Comparison of ENCODE assay signal across 26 cellular contexts in the genomic region with DNA sequence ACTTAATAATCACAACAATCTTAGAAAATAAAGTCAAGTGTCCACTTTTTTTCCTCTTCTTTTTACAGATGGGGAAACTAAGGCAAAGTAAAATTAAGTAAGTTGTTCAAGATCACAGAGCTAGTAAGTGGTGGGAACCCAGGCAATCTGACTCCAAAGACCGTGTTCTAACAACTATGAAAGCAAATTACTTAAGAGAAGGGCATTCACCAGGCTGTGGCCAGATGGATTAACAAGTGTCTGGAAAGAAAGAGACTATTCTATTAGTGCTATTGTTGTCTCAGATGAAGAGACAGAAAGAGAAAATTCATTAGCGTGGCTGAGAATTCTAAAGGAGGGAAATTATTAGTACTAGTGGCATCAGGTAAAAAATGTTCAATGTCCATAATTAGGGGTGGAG. TPM values are rescaled to one million over a fixed set of nuclear protein-coding genes. Genes with fewer than 3 reads are reported as not detected.
A peak's percentile ranks its signal among the peaks of the same experiment; 100 is the strongest.
DNase-seq lines count a peak whose midpoint lies in the region; ATAC-seq, FAIRE-seq and TF ChIP-seq lines count a peak whose summit lies in the region.
"Had no signal": no experiment of that assay in that cellular context is flagged by ENCODE, and none has a peak within 500 bp of the region (broad histone marks: within the 10 kb centered on the region; RNA-seq: fewer than 3 reads in every experiment).

No MANE protein-coding gene starts in this region.

- no peak for ATAC-seq in HCT116
- ATAC-seq in K562 = no peak
- no peak for ATAC-seq in activated CD8-positive, alpha-beta T cell treated with anti-CD3 and anti-CD28 coated beads, Interleukin-2, amount 10 ng/mL, durations not matched to agents 7 days and 5 days
- ATAC-seq in psoas muscle = no peak

- H3K36me3 Mint-ChIP-seq in osteocyte (ENCODE audit: unreplicated experiment) (peaks cover 2% of the 10 kb centered on the region), endodermal cell (ENCODE audit: low read depth) (peaks cover 86% of the 10 kb centered on the region)
- no peaks in the 10 kb centered on the region for H3K36me3 Mint-ChIP-seq in activated CD8-positive, alpha-beta T cell treated with anti-CD3 and anti-CD28 coated beads, Interleukin-2, amount 10 ng/mL, durations not matched to agents 7 days and 5 days (ENCODE audit: low read depth)

- TF ChIP-seq CTCF in HCT116 (IDR thresholded peaks at IDR 0.05 in 2 of 3, conservative IDR thresholded peaks at IDR 0.05 in 1 of 3; ENCODE audit: borderline replicate concordance in 1 of 3, insufficient read depth in 1 of 3, low read depth in 2 of 3, low read length in 2 of 3) (no peak), K562 (IDR thresholded peaks at IDR 0.05 in 2 of 3, conservative IDR thresholded peaks at IDR 0.05 in 1 of 3; ENCODE audit: insufficient read depth in 2 of 3, low read depth in 1 of 3, low read length in 3 of 3) (no peak), osteocyte (IDR thresholded peaks at IDR 0.05) (no peak), coronary artery (IDR thresholded peaks at IDR 0.05) (no peak), psoas muscle (IDR thresholded peaks at IDR 0.05) (no peak), endodermal cell (conservative IDR thresholded peaks at IDR 0.05) (no peak)

- TF ChIP-seq RAD21 in HCT116 (IDR thresholded peaks at IDR 0.05; ENCODE audit: low read depth) (no peak), K562 (CRISPR knock-in tag; conservative IDR thresholded peaks at IDR 0.05 in 1 of 2, IDR thresholded peaks at IDR 0.05 in 1 of 2) (no peak)

- H3K36me3 ChIP-seq in HCT116 (ENCODE audit: control insufficient read depth in 1 of 2, insufficient read depth in 2 of 2, low read length in 2 of 2) (no peaks in the 10 kb centered on the region), K562 (ENCODE audit: control insufficient read depth, insufficient read depth, low read length) (peaks cover 2% of the 10 kb centered on the region; the same call in 1 of the 3 replicates), psoas muscle (ENCODE audit: insufficient read depth in 1 of 2, low read depth in 1 of 2) (peaks cover 0 to 3% of the 10 kb centered on the region in 2 donors), endodermal cell (ENCODE audit: control insufficient read depth, insufficient read depth, low read length) (peaks cover 72% of the 10 kb centered on the region)
- H3K36me3 ChIP-seq: adrenal gland, thoracic aorta had no signal

- in situ Hi-C loops in K562 (cut with MboI) = no loop called here

- H3K79me2 ChIP-seq in HCT116 (ENCODE audit: insufficient read depth, low read length) (no peaks in the 10 kb centered on the region), K562 (ENCODE audit: control insufficient read depth, insufficient read depth, low read length) (no peaks in the 10 kb centered on the region)

- peak overlapping the region; percentile 73 for H3K27ac Mint-ChIP-seq in osteocyte (ENCODE audit: unreplicated experiment)
- H3K27ac Mint-ChIP-seq in activated CD8-positive, alpha-beta T cell treated with anti-CD3 and anti-CD28 coated beads, Interleukin-2, amount 10 ng/mL, durations not matched to agents 7 days and 5 days = no peak overlapping the region
- H3K27ac Mint-ChIP-seq in endodermal cell = no peak overlapping the region
- H3K27ac Mint-ChIP-seq: activated T-cell treated with anti-CD3 and anti-CD28 coated beads, Interleukin-2, amount 50 U/mL, for 24 hours; CD4-positive, alpha-beta T cell had no signal

- POLR2A ChIA-PET in HCT116 (lab: Charles Lee) = no interaction called here
- POLR2A ChIA-PET in K562 (lab: Yijun Ruan, JAX) = interaction anchor here (0.6 kb wide), 1 partner anchor 91 kb away, joined by 4 read pairs; no protein-coding TSS in a partner anchor
- POLR2A ChIA-PET in activated CD8-positive, alpha-beta T cell treated with anti-CD3 and anti-CD28 coated beads, Interleukin-2, amount 10 ng/mL, durations not matched to agents 7 days and 5 days (lab: Charles Lee) = no interaction called here

- H2AFZ ChIP-seq in HCT116 (ENCODE audit: low read depth, low read length, poor library complexity, severe bottlenecking) (no peak overlapping the region), K562 (ENCODE audit: low read depth, low read length) (peak overlapping the region; percentile 11; the same call in 1 of the 2 replicates)

- peaks cover 22 to 48% of the 10 kb centered on the region in 2 experiments for H3K4me1 ChIP-seq in HCT116 (ENCODE audit: control insufficient read depth in 1 of 2, insufficient read depth in 2 of 2, low read length in 2 of 2)
- peaks cover 5 to 22% of the 10 kb centered on the region in 2 experiments; a peak in 3 of 5 replicates for H3K4me1 ChIP-seq in K562 (replicated peaks in 1 of 2; ENCODE audit: control insufficient read depth in 2 of 2, insufficient read depth in 2 of 2, low read length in 2 of 2)
- H3K4me1 ChIP-seq in psoas muscle = peaks cover 8% of the 10 kb centered on the region
- peaks cover 7% of the 10 kb centered on the region for H3K4me1 ChIP-seq in endodermal cell (ENCODE audit: control insufficient read depth, insufficient read depth, low read length)
- H3K4me1 ChIP-seq: spleen had no signal

- H3K4me3 ChIP-seq in HCT116 (replicated peaks in 1 of 2; ENCODE audit: low read depth in 1 of 2, low read length in 2 of 2) (no peak overlapping the region), K562 (no peak overlapping the region), coronary artery (no peak overlapping the region), psoas muscle (no peak overlapping the region), endodermal cell (ENCODE audit: low read length) (no peak overlapping the region)
- H3K4me3 ChIP-seq: adrenal gland, esophagus squamous epithelium, spleen, thoracic aorta had no signal

- no peak overlapping the region for H3K4me3 Mint-ChIP-seq in osteocyte (ENCODE audit: unreplicated experiment)
- H3K4me3 Mint-ChIP-seq in activated CD8-positive, alpha-beta T cell treated with anti-CD3 and anti-CD28 coated beads, Interleukin-2, amount 10 ng/mL, durations not matched to agents 7 days and 5 days = no peak overlapping the region
- H3K4me3 Mint-ChIP-seq in endodermal cell = no peak overlapping the region
- H3K4me3 Mint-ChIP-seq: activated T-cell treated with anti-CD3 and anti-CD28 coated beads, Interleukin-2, amount 50 U/mL, for 24 hours; CD4-positive, alpha-beta T cell had no signal

- TF ChIP-seq EP300 in K562 (IDR thresholded peaks at IDR 0.05; ENCODE audit: low read length) = no peak

- no peaks in the 10 kb centered on the region for H3K9me3 ChIP-seq in HCT116 (ENCODE audit: control insufficient read depth in 1 of 2, insufficient read depth in 1 of 2, low read depth in 1 of 2, low read length in 2 of 2)
- no peaks in the 10 kb centered on the region for H3K9me3 ChIP-seq in K562 (replicated peaks; ENCODE audit: control insufficient read depth, insufficient read depth, low read depth, low read length)
- no peaks in the 10 kb centered on the region for H3K9me3 ChIP-seq in psoas muscle
- H3K9me3 ChIP-seq in endodermal cell (ENCODE audit: control insufficient read depth, low read length) = no peaks in the 10 kb centered on the region
- H3K9me3 ChIP-seq: adrenal gland, esophagus squamous epithelium, spleen, thoracic aorta had no signal

- 16% methylated on average over 2 of the region's 2 CpGs for WGBS in K562 (ENCODE audit: insufficient coverage, low coverage, missing lambda C conversion rate)
- WGBS in psoas muscle, 3 donors = 72 to 77% (median 72%) methylated on average over 2 of the region's 2 CpGs
- 87 to 96% methylated on average over 2 of the region's 2 CpGs for WGBS in endodermal cell (ENCODE audit: insufficient coverage in 1 of 2, insufficient read length in 1 of 2), 2 experiments

- H3K27ac ChIP-seq in HCT116 (ENCODE audit: low read depth, low read length) (peak overlapping the region; percentile 41; the same call in 1 of the 2 replicates), K562 (ENCODE audit: extremely low read depth, low read depth, low read length) (peak overlapping the region; percentile 42; the same call in 1 of the 3 replicates), coronary artery (no peak overlapping the region), psoas muscle (no peak overlapping the region), endodermal cell (ENCODE audit: low read depth, low read length) (no peak overlapping the region)
- H3K27ac ChIP-seq: KMS-11, spleen, thoracic aorta had no signal

- intact Hi-C loops in HCT116 (cut with micrococcal nuclease) = no loop called here
- intact Hi-C loops in K562 (cut with micrococcal nuclease) = loop anchor here (10.0 kb wide), 1 partner anchor 46 kb away; a partner anchor contains a TSS
- intact Hi-C loops in psoas muscle (cut with DNase I) = no loop called here

- DNase-seq in HCT116 (ENCODE audit: low read depth, low spot score) (no peak), K562 (ENCODE audit: extremely low read depth in 1 of 4, low spot score in 3 of 4) (no peak), iris pigment epithelial cell (ENCODE audit: low read depth) (peak; percentile 68), osteocyte (ENCODE audit: extremely low spot score, unreplicated experiment) (no peak), coronary artery (ENCODE audit: low spot score) (no peak), psoas muscle (no peak), endodermal cell (no peak)
- no peak for DNase-seq in activated CD8-positive, alpha-beta T cell treated with anti-CD3 and anti-CD28 coated beads, Interleukin-2, amount 10 ng/mL, durations not matched to agents 7 days and 5 days
- DNase-seq: activated CD4-positive, alpha-beta T cell treated with anti-CD3 and anti-CD28 coated beads for 1 hour; activated CD8-positive, alpha-beta memory T cell treated with anti-CD3 and anti-CD28 coated beads for 24 hours; activated naive CD4-positive, alpha-beta T cell; activated T-cell treated with anti-CD3 and anti-CD28 coated beads, Interleukin-2, amount 50 U/mL, for 24 hours; CD4-positive, alpha-beta T cell; esophagus squamous epithelium; midbrain; NCI-H1694 treated with DMSO at 0.1 percent for 48 hours; NCI-H82; SHP77 treated with DMSO at 0.1 percent for 48 hours; spleen; stimulated activated CD4-positive, alpha-beta T cell treated with anti-CD3 and anti-CD28 coated beads, Interleukin-4, amount 100 ng/mL, for 1 hour; stimulated activated naive CD4-positive, alpha-beta T cell; T-helper 1 cell had no signal

- no TSS peak for BruUV-seq in HCT116 (replicated peaks; lab: Mats Ljungman, UMichigan)
- no TSS peak for BruUV-seq in K562 (replicated peaks; lab: Mats Ljungman, UMichigan)

- CTCF ChIA-PET in HCT116 (lab: Charles Lee) (no interaction called here), K562 (lab: Yijun Ruan, JAX; ENCODE audit: low intra/inter-chr PET ratio) (no interaction called here)
- CTCF ChIA-PET in activated CD8-positive, alpha-beta T cell treated with anti-CD3 and anti-CD28 coated beads, Interleukin-2, amount 10 ng/mL, durations not matched to agents 7 days and 5 days (lab: Charles Lee) = no interaction called here

- H4K20me1 ChIP-seq in HCT116 (ENCODE audit: insufficient read depth) (no peaks in the 10 kb centered on the region), K562 (replicated peaks; ENCODE audit: control insufficient read depth, insufficient read depth, low read length) (no peaks in the 10 kb centered on the region)

- no peaks in the 10 kb centered on the region for H3K27me3 ChIP-seq in HCT116 (ENCODE audit: insufficient read depth, low read length)
- no peaks in the 10 kb centered on the region for H3K27me3 ChIP-seq in K562 (ENCODE audit: control insufficient read depth in 2 of 2, insufficient read depth in 2 of 2, low read length in 2 of 2)
- H3K27me3 ChIP-seq in psoas muscle (ENCODE audit: insufficient read depth in 3 of 3, low read length in 2 of 3) = no peaks in the 10 kb centered on the region
- no peaks in the 10 kb centered on the region for H3K27me3 ChIP-seq in endodermal cell (ENCODE audit: control insufficient read depth, insufficient read depth, low read length, poor library complexity, severe bottlenecking)
- H3K27me3 ChIP-seq: adrenal gland, esophagus squamous epithelium, spleen had no signal

- FAIRE-seq in K562 (lab: Jason Lieb, UNC) = no peak
- FAIRE-seq: G401.6 had no signal

- H3K9me3 Mint-ChIP-seq in osteocyte (ENCODE audit: unreplicated experiment) (no peaks in the 10 kb centered on the region), endodermal cell (no peaks in the 10 kb centered on the region)
- H3K9me3 Mint-ChIP-seq in activated CD8-positive, alpha-beta T cell treated with anti-CD3 and anti-CD28 coated beads, Interleukin-2, amount 10 ng/mL, durations not matched to agents 7 days and 5 days (ENCODE audit: insufficient read depth) = no peaks in the 10 kb centered on the region
- H3K9me3 Mint-ChIP-seq: activated T-cell treated with anti-CD3 and anti-CD28 coated beads, Interleukin-2, amount 50 U/mL, for 24 hours; CD4-positive, alpha-beta T cell had no signal

- RAD21 ChIA-PET in HCT116 (lab: Charles Lee; ENCODE audit: low non-redundant PET in 1 of 2, low total read pairs in 2 of 2, uncharacterized antibody in 2 of 2, unreplicated experiment in 2 of 2) = no interaction called here

- TF ChIP-seq POLR2A in HCT116 (IDR thresholded peaks at IDR 0.05; ENCODE audit: borderline replicate concordance, extremely low read depth, insufficient read depth, insufficient read length) (no peak), K562 (conservative IDR thresholded peaks at IDR 0.05) (no peak)

- H3K9ac ChIP-seq in HCT116 (ENCODE audit: low read length) (no peak overlapping the region), K562 (ENCODE audit: insufficient read depth in 1 of 2, low read depth in 2 of 2, low read length in 2 of 2) (no peak overlapping the region), endodermal cell (ENCODE audit: extremely low read depth, low read length, poor library complexity, severe bottlenecking) (no peak overlapping the region)
- H3K9ac ChIP-seq: KMS-11 had no signal

- H3K4me1 Mint-ChIP-seq in osteocyte (ENCODE audit: unreplicated experiment) = peaks cover 40% of the 10 kb centered on the region
- no peaks in the 10 kb centered on the region for H3K4me1 Mint-ChIP-seq in activated CD8-positive, alpha-beta T cell treated with anti-CD3 and anti-CD28 coated beads, Interleukin-2, amount 10 ng/mL, durations not matched to agents 7 days and 5 days (ENCODE audit: low read depth)
- H3K4me1 Mint-ChIP-seq in endodermal cell = peaks cover 28% of the 10 kb centered on the region

- H3K27me3 Mint-ChIP-seq in osteocyte (ENCODE audit: unreplicated experiment) (no peaks in the 10 kb centered on the region), endodermal cell (ENCODE audit: insufficient read depth) (no peaks in the 10 kb centered on the region)
- peaks cover 2% of the 10 kb centered on the region for H3K27me3 Mint-ChIP-seq in activated CD8-positive, alpha-beta T cell treated with anti-CD3 and anti-CD28 coated beads, Interleukin-2, amount 10 ng/mL, durations not matched to agents 7 days and 5 days (ENCODE audit: low read depth)
- H3K27me3 Mint-ChIP-seq: CD4-positive, alpha-beta T cell had no signal

- H3K9me1 ChIP-seq in K562 (ENCODE audit: control insufficient read depth, insufficient read depth, low read length) = no peaks in the 10 kb centered on the region

- H3K4me2 ChIP-seq in HCT116 (ENCODE audit: low read length) (peak overlapping the region; percentile 55), K562 (ENCODE audit: insufficient read depth, low read length) (no peak overlapping the region)
- H3K4me2 ChIP-seq: KMS-11 had no signal

- H3K9me2 ChIP-seq in HCT116 (ENCODE audit: insufficient read depth) = no peaks in the 10 kb centered on the region

RNA-seq across cellular contexts. Expression of a gene that starts 48.5 kb away (rescaled TPM):
- total RNA-seq in HCT116 (2021; ENCODE audit: unreplicated experiment) = 18.2 TPM
- polyA plus RNA-seq in HCT116 (2012) = 6.4 and 6.8 TPM in 2 replicates
- 12.9 and 34.3 TPM in 2 replicates for total RNA-seq in K562 (2011; cell fraction: chromatin; rRNA removed; ENCODE audit: low replicate concordance)
- 5.8 and 8.0 TPM in 2 replicates for total RNA-seq in K562 (2011; cell fraction: nucleolus; rRNA removed)
- total RNA-seq in K562 (2011; cell fraction: nucleoplasm; rRNA removed) = 10.3 and 11.4 TPM in 2 replicates
- 4.7 and 6.4 TPM in 2 replicates for total RNA-seq in K562 (2014; rRNA removed)
- 7.6 and 9.5 TPM in 2 replicates for total RNA-seq in K562 (2014; rRNA removed; fragmentation: Illumina TruSeq; extraction: Trizol)
- 10.0 and 11.1 TPM in 2 replicates for total RNA-seq in K562 (2015; rRNA removed; fragmentation: Illumina TruSeq; extraction: Trizol)
- 6.7 and 8.1 TPM in 2 replicates for total RNA-seq in K562 (2021)
- polyA plus RNA-seq in K562 (2011; rRNA removed) = 4.3 and 5.8 TPM in 2 replicates
- polyA plus RNA-seq in K562 (2011; cell fraction: cytosol; rRNA removed) = 1.4 and 2.6 TPM in 2 replicates
- 3.3 and 5.2 TPM in 2 replicates for polyA plus RNA-seq in K562 (2011; cell fraction: nucleus; rRNA removed)
- polyA plus RNA-seq in K562 (2012) = 2.6 and 3.3 TPM in 2 replicates
- polyA plus RNA-seq in K562 (2014; fragmentation: Illumina TruSeq; extraction: Trizol) = 4.6 and 5.5 TPM in 2 replicates
- 1 to 10 TPM; 1.5 to 2.1 TPM for polyA plus RNA-seq in K562 (2014; fragmentation: Nextera tagmentation; extraction: Ambion mirVana)
- polyA plus RNA-seq in K562 (2014; rRNA removed) = 4.9 and 5.0 TPM in 2 replicates
- 17.9 and 23.0 TPM in 2 replicates for polyA minus RNA-seq in K562 (2011; rRNA and poly(A)+ RNA removed)
- 6.0 and 10.7 TPM in 2 replicates for polyA minus RNA-seq in K562 (2011; cell fraction: cytosol; rRNA and poly(A)+ RNA removed)
- 7.0 and 11.2 TPM in 2 replicates for polyA minus RNA-seq in K562 (2011; cell fraction: nucleus; rRNA and poly(A)+ RNA removed)
- total RNA-seq in osteocyte = 11.2 and 11.9 TPM in 2 replicates
- total RNA-seq in activated CD8-positive, alpha-beta T cell treated with anti-CD3 and anti-CD28 coated beads, Interleukin-2, amount 10 ng/mL, durations not matched to agents 7 days and 5 days = under 1 TPM; 0.50 to 0.70 TPM
- 1 to 10 TPM; 2.5 to 7.1 (median 4.4) TPM for total RNA-seq in psoas muscle
- polyA plus RNA-seq in psoas muscle = 1 to 10 TPM in 2 of 3 donors, under 1 TPM in 1; 0.96 to 2.8 (median 1.6) TPM
- total RNA-seq in endodermal cell = 100 to 1,000 TPM in 1 of 2 donors, 10 to 100 TPM in 1; 95.3 to 124 TPM
- 14.3 TPM for polyA plus RNA-seq in endodermal cell (2013, experiment 1 of 2)
- 16.1 TPM for polyA plus RNA-seq in endodermal cell (2013, experiment 2 of 2)

RNA-seq across cellular contexts. Expression of a gene that starts 48.9 kb away (rescaled TPM):
- total RNA-seq in HCT116 (2021; ENCODE audit: unreplicated experiment) (46.4 TPM), K562 (2014; rRNA removed) (23.1 and 23.8 TPM in 2 replicates), K562 (2014; rRNA removed; fragmentation: Illumina TruSeq; extraction: Trizol) (37.1 and 45.5 TPM in 2 replicates), K562 (2015; rRNA removed; fragmentation: Illumina TruSeq; extraction: Trizol) (39.1 and 44.8 TPM in 2 replicates), K562 (2021) (24.7 and 32.2 TPM in 2 replicates), osteocyte (65.7 and 74.7 TPM in 2 replicates), psoas muscle (100 to 1,000 TPM in 2 of 4 donors, 10 to 100 TPM in 2; 74.4 to 121 (median 95.3) TPM), endodermal cell (100 to 1,000 TPM; 146 to 201 TPM)
- 15.9 and 22.7 TPM in 2 replicates for polyA plus RNA-seq in HCT116 (2012)
- total RNA-seq in K562 (2011; cell fraction: chromatin; rRNA removed; ENCODE audit: low replicate concordance) = 54.4 and 119 TPM in 2 replicates
- 24.8 and 35.1 TPM in 2 replicates for total RNA-seq in K562 (2011; cell fraction: nucleolus; rRNA removed)
- 59.2 and 87.3 TPM in 2 replicates for total RNA-seq in K562 (2011; cell fraction: nucleoplasm; rRNA removed)
- polyA plus RNA-seq in K562 (2011; rRNA removed) (53.8 and 61.5 TPM in 2 replicates), K562 (2014; fragmentation: Illumina TruSeq; extraction: Trizol) (33.2 and 44.2 TPM in 2 replicates), K562 (2014; fragmentation: Nextera tagmentation; extraction: Ambion mirVana) (10 to 100 TPM; 16.1 to 29.1 TPM), K562 (2014; rRNA removed) (27.6 and 32.6 TPM in 2 replicates), psoas muscle (10 to 100 TPM; 31.6 to 83.2 (median 33.9) TPM)
- polyA plus RNA-seq in K562 (2011; cell fraction: cytosol; rRNA removed) = 17.8 and 22.4 TPM in 2 replicates
- 21.8 and 26.2 TPM in 2 replicates for polyA plus RNA-seq in K562 (2011; cell fraction: nucleus; rRNA removed)
- 21.8 and 28.0 TPM in 2 replicates for polyA plus RNA-seq in K562 (2012)
- polyA minus RNA-seq in K562 (2011; rRNA and poly(A)+ RNA removed) = 55.7 and 57.3 TPM in 2 replicates
- 9.9 and 23.3 TPM in 2 replicates for polyA minus RNA-seq in K562 (2011; cell fraction: cytosol; rRNA and poly(A)+ RNA removed)
- 23.4 and 41.7 TPM in 2 replicates for polyA minus RNA-seq in K562 (2011; cell fraction: nucleus; rRNA and poly(A)+ RNA removed)
- total RNA-seq in activated CD8-positive, alpha-beta T cell treated with anti-CD3 and anti-CD28 coated beads, Interleukin-2, amount 10 ng/mL, durations not matched to agents 7 days and 5 days = 10 to 100 TPM; 29.0 to 31.0 TPM
- 95.3 TPM for polyA plus RNA-seq in endodermal cell (2013, experiment 1 of 2)
- 95.6 TPM for polyA plus RNA-seq in endodermal cell (2013, experiment 2 of 2)

Comparison
In these comparisons a context has a peak if more than half of its experiments do, and no peak if none do; other contexts are left out.
1. H3K27ac ChIP-seq: peak in HCT116 (single experiment) and K562 (single experiment); none in coronary artery (0 of 2), psoas muscle (single experiment) and endodermal cell (single experiment).